Comparison of ENCODE assay signal across 8 cellular contexts in the genomic region with DNA sequence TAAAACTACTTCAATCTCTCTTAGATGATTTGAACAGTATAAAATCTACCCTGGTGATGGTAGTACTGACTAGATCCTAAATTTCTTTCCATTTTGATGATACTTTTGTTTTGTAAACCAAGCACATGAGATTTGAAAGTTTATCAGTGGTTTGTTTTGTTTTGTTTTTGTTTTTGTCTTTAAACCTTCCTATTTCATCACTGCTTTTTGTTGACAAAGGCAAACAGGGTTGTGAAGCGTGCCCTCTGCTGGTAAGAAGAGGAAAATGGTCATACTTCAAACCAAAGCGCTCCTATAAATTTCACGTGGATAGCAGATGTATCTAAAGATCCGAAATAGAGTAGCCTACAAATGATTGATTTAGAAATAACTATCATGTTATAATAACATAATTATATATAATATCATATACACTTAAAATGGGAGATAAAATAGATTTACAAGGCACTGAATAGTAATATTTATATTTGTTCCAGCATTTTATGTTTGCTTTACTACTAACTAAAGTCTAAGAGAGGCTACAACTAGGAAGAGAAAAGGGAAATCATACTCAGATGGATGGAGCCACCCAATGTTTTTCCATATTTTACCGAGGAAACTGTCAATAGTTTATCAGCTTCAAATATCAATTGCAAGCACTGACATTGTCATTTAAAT.
DNase-seq lines count a peak whose midpoint lies in the region; ATAC-seq and TF ChIP-seq lines count a peak whose summit lies in the region.

No MANE protein-coding gene starts in this region.

- no peak overlapping the region for H3K4me3 Mint-ChIP-seq in glutamatergic neuron (ENCODE audit: unreplicated experiment)

- no peaks in the 10 kb centered on the region for H3K36me3 Mint-ChIP-seq in glutamatergic neuron (ENCODE audit: unreplicated experiment)

- H3K79me2 ChIP-seq in Karpas-422 (ENCODE audit: low read length): no peaks in the 10 kb centered on the region

- 0 out of 2 replicates have a peak, but pooled peaks have one; percentile 34 for TF ChIP-seq CTCF in WI38 (IDR thresholded peaks at IDR 0.05; ENCODE audit: low read depth, low read length)
- TF ChIP-seq CTCF in glutamatergic neuron (IDR thresholded peaks at IDR 0.05; ENCODE audit: partially characterized antibody, unreplicated experiment): peak; percentile 84
- peak; percentile 52 for TF ChIP-seq CTCF in thoracic aorta (IDR thresholded peaks at IDR 0.05)
- TF ChIP-seq CTCF in uterus (IDR thresholded peaks at IDR 0.05): peak in 2 of 4 experiments; percentile 14 to 35

- ATAC-seq in GM19468 (IDR thresholded peaks at IDR 0.05; ENCODE audit: extremely low read depth, unreplicated experiment) (peak; percentile 46), thoracic aorta (ENCODE audit: insufficient number of reproducible peaks, low FRiP score, low read depth) (no peak)

- peak; percentile 9 to 35 for DNase-seq in SHP77 (lab: John Stamatoyannopoulos, UW)
- no peak for DNase-seq in SHP77 treated with DMSO at 0.1 percent for 48 hours (lab: John Stamatoyannopoulos, UW)
- DNase-seq in Karpas-422: peak; percentile 68
- DNase-seq in glutamatergic neuron: peak; percentile 18
- DNase-seq in thoracic aorta (ENCODE audit: low spot score): no peak
- no peak for DNase-seq in uterus

- no peak overlapping the region for H2AFZ ChIP-seq in Karpas-422 (ENCODE audit: low read length)

- no peaks in the 10 kb centered on the region for H3K9me3 Mint-ChIP-seq in glutamatergic neuron (ENCODE audit: unreplicated experiment)

- H3K27ac ChIP-seq in Karpas-422 (ENCODE audit: low read length) (no peak overlapping the region), thoracic aorta (no peak overlapping the region), uterus (no peak overlapping the region)

- H4K20me1 ChIP-seq in Karpas-422 (ENCODE audit: insufficient read depth, low read depth, low read length): no peaks in the 10 kb centered on the region

- H3K36me3 ChIP-seq in Karpas-422 (ENCODE audit: insufficient read depth, low read length) (no peaks in the 10 kb centered on the region), thoracic aorta (no peaks in the 10 kb centered on the region), uterus (no peaks in the 10 kb centered on the region)

- no peak overlapping the region for H3K4me3 ChIP-seq in Karpas-422 (ENCODE audit: low read length)
- H3K4me3 ChIP-seq in WI38 (ENCODE audit: low read depth, low read length): no peak overlapping the region
- no peak overlapping the region for H3K4me3 ChIP-seq in thoracic aorta
- no peak overlapping the region for H3K4me3 ChIP-seq in uterus

- H3K9me3 ChIP-seq in Karpas-422 (ENCODE audit: low read length) (no peaks in the 10 kb centered on the region), thoracic aorta (no peaks in the 10 kb centered on the region), uterus (no peaks in the 10 kb centered on the region)

- H3K27ac Mint-ChIP-seq in glutamatergic neuron (ENCODE audit: unreplicated experiment): no peak overlapping the region

- no peaks in the 10 kb centered on the region for H3K27me3 Mint-ChIP-seq in glutamatergic neuron (ENCODE audit: unreplicated experiment)

- H3K4me1 ChIP-seq in Karpas-422 (ENCODE audit: low read length) (no peaks in the 10 kb centered on the region), thoracic aorta (ENCODE audit: control insufficient read depth in 1 of 2, low read depth in 2 of 2) (no peaks in the 10 kb centered on the region), uterus (no peaks in the 10 kb centered on the region)

- H3K9ac ChIP-seq in Karpas-422 (ENCODE audit: low read length): no peak overlapping the region

- peaks cover 2% of the 10 kb centered on the region for H3K4me1 Mint-ChIP-seq in glutamatergic neuron (ENCODE audit: low read depth, unreplicated experiment)

- H3K27me3 ChIP-seq in Karpas-422 (ENCODE audit: low read length) (no peaks in the 10 kb centered on the region), thoracic aorta (replicated peaks; ENCODE audit: insufficient read depth) (no peaks in the 10 kb centered on the region), uterus (no peaks in the 10 kb centered on the region)

- intact Hi-C loops in uterus (cut with DNase I; ENCODE audit: low total_unique reads): no loop called here

- no peaks in the 10 kb centered on the region for H3K9me2 ChIP-seq in Karpas-422 (replicated peaks; ENCODE audit: insufficient read depth, low read length)

- H3K4me2 ChIP-seq in Karpas-422 (ENCODE audit: low read depth, low read length, poor library complexity, severe bottlenecking): no peak overlapping the region

- no peak for TF ChIP-seq POLR2A in uterus (IDR thresholded peaks at IDR 0.05)

Comparison
In these comparisons a context has a peak if more than half of its experiments do, and no peak if none do; other contexts are left out.
1. DNase-seq: peak in SHP77 (2 of 2), Karpas-422 (single experiment) and glutamatergic neuron (single experiment); none in SHP77 treated with DMSO at 0.1 percent for 48 hours (single experiment), thoracic aorta (single experiment) and uterus (0 of 2).